ENCODE assay signal across 8 cellular contexts in genomic region chr20:5495026-5495425, GRCh38.
"Had no signal": no experiment of that assay in that cellular context is flagged by ENCODE, and none has a peak within 500 bp of the region (broad histone marks: within the 10 kb centered on the region; RNA-seq: fewer than 3 reads in every experiment).

No MANE protein-coding gene starts in this region.

- H3K27ac ChIP-seq: HL-60 had no signal

- H3K4me3 Mint-ChIP-seq: IgD-negative memory B cell had no signal

- H3K4me3 ChIP-seq: K562 had no signal

- H3K27ac Mint-ChIP-seq: IgD-negative memory B cell had no signal

- DNase-seq: IMR-90, KBM-7, KG1 had no signal

- H3K36me3 Mint-ChIP-seq: IgD-negative memory B cell had no signal

- FAIRE-seq: HTR-8/SVneo, K562 had no signal

- H3K4me1 Mint-ChIP-seq: IgD-negative memory B cell had no signal

- ATAC-seq: HepG2, K562 had no signal
